In genomic region chr1:158037876-158038359, GRCh38 we compare ENCODE assay signal across 10 cellular contexts. TPM values are rescaled to one million over a fixed set of nuclear protein-coding genes. Genes with fewer than 3 reads are reported as not detected.
A peak's percentile ranks its signal among the peaks of the same experiment; 100 is the strongest.
DNase-seq lines count a peak whose midpoint lies in the region; ATAC-seq and TF ChIP-seq lines count a peak whose summit lies in the region.
"Had no signal": no experiment of that assay in that cellular context is flagged by ENCODE, and none has a peak within 500 bp of the region (broad histone marks: within the 10 kb centered on the region; RNA-seq: fewer than 3 reads in every experiment).

No MANE protein-coding gene starts in this region.

- no peak overlapping the region for H3K4me3 ChIP-seq in heart left ventricle
- H3K4me3 ChIP-seq in stomach, result no peak overlapping the region

- H3K36me3 ChIP-seq in heart left ventricle (no peaks in the 10 kb centered on the region), stomach (no peaks in the 10 kb centered on the region)

- TF ChIP-seq POLR2A in heart left ventricle (IDR thresholded peaks at IDR 0.05) (no peak), stomach (IDR thresholded peaks at IDR 0.05) (no peak)

- ATAC-seq in SK-N-SH treated with all-trans-retinoic acid at 6 μM for 48 hours, result peak; percentile 62
- peak; percentile 16 to 53 (median 45) for ATAC-seq in heart left ventricle
- no peak for ATAC-seq in GM19328 (IDR thresholded peaks at IDR 0.05; ENCODE audit: unreplicated experiment)

- H3K4me1 ChIP-seq in heart left ventricle, result peaks cover 0 to 43% (median 18%) of the 10 kb centered on the region in 12 donors
- H3K4me1 ChIP-seq in stomach, result peaks cover 4 to 28% (median 10%) of the 10 kb centered on the region in 4 donors
- H3K4me1 ChIP-seq: parathyroid adenoma had no signal

- no peak for TF ChIP-seq CTCF in heart left ventricle (IDR thresholded peaks at IDR 0.05)
- no peak for TF ChIP-seq CTCF in stomach (IDR thresholded peaks at IDR 0.05)

- H3K27me3 ChIP-seq in heart left ventricle (no peaks in the 10 kb centered on the region), stomach (no peaks in the 10 kb centered on the region)

- TF ChIP-seq EP300 in stomach (IDR thresholded peaks at IDR 0.05), result no peak

- H3K9me3 ChIP-seq in heart left ventricle (no peaks in the 10 kb centered on the region), stomach (no peaks in the 10 kb centered on the region)

- WGBS in heart left ventricle, 4 donors, result 14 to 24% (median 16%) methylated on average over 9 of the region's 9 CpGs
- WGBS in stomach, 5 donors, result 34 to 51% (median 40%) methylated on average over 7 to 9 of the region's 9 CpGs

- H3K27ac ChIP-seq in heart left ventricle, result peak overlapping the region in 4 of 12 donors; percentile 5 to 48 (median 21)
- peak overlapping the region in 3 of 5 donors; percentile 0 to 16 (median 3) for H3K27ac ChIP-seq in stomach
- H3K27ac ChIP-seq: 22Rv1, parathyroid adenoma had no signal

- DNase-seq in NCI-H1105 treated with DMSO at 0.1 percent for 48 hours (lab: John Stamatoyannopoulos, UW), result peak; percentile 8
- DNase-seq in NCI-H1105 (lab: John Stamatoyannopoulos, UW), result no peak
- peak in 3 of 5 donors; percentile 27 to 55 (median 55) for DNase-seq in heart left ventricle
- DNase-seq in stomach, result no peak
- DNase-seq in SHP77 (lab: John Stamatoyannopoulos, UW), result no peak
- no peak for DNase-seq in NCI-H526 treated with DMSO at 0.1 percent for 48 hours (lab: John Stamatoyannopoulos, UW)

- intact Hi-C loops in heart left ventricle (cut with DNase I) (loop anchor here in 6 of 10 donors (5.0 to 10.0 kb wide), 4 partner anchors 44 to 49 kb away; partner anchors contain the start of gene KIRREL1 (in 2 of the 6)), stomach (cut with DNase I; ENCODE audit: low total_unique reads) (no loop called here)

TF ChIP-seq in SK-N-SH treated with all-trans-retinoic acid at 6 μM for 48 hours, 23 proteins besides CTCF, POLR2A, EP300 and RAD21:
- no peak for TF ChIP-seq ARNTL (CRISPR knock-in tag; IDR thresholded peaks at IDR 0.05; ENCODE audit: borderline replicate concordance, low read depth)
- TF ChIP-seq TOX (CRISPR knock-in tag; IDR thresholded peaks at IDR 0.05; ENCODE audit: borderline replicate concordance), result no peak

RNA-seq across cellular contexts. Expression of gene KIRREL1, which starts 44.5 kb away (rescaled TPM):
- 10 to 100 TPM in 4 of 9 donors, 1 to 10 TPM in 5; 6.1 to 22.7 (median 8.2) TPM for total RNA-seq in heart left ventricle
- 1 to 10 TPM; 3.2 to 8.4 TPM for polyA plus RNA-seq in heart left ventricle
- 10 to 100 TPM in 3 of 5 donors, 1 to 10 TPM in 2; 3.2 to 27.9 (median 10.7) TPM for total RNA-seq in stomach
- polyA plus RNA-seq in stomach, result 1 to 10 TPM; 2.8 to 4.3 (median 4.0) TPM

Comparison
In these comparisons a context has a peak if more than half of its experiments do, and no peak if none do; other contexts are left out.
1. DNase-seq: peak in NCI-H1105 treated with DMSO at 0.1 percent for 48 hours (single experiment) and heart left ventricle (3 of 5); none in NCI-H1105 (single experiment), stomach (single experiment), SHP77 (0 of 2) and NCI-H526 treated with DMSO at 0.1 percent for 48 hours (single experiment).